ENCODE assay signal across 26 cellular contexts in the genomic region with DNA sequence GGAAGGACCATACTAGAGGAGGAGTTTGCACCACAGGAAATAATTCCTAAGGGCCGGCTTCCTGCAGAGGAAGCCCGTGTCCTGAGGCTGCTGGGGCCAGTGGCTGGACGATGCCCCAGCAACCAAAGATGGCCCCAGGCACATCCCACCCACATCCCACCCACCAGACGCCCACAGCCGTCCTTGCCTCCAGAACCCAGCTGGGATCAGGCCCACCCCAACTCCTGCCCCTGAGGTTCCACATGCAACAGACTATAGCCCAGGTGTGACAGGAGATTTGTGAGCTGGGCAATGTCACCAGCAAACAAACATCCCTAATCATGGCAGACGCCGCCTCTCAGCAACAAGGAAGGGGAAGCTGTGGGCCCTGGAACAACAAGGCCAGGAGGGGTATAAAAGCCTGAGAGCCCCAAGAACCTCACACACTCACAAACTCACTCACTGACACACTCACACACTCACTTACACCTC. TPM values are rescaled to one million over a fixed set of nuclear protein-coding genes. Genes with fewer than 3 reads are reported as not detected.
"Had no signal": no experiment of that assay in that cellular context is flagged by ENCODE, and none has a peak within 500 bp of the region (broad histone marks: within the 10 kb centered on the region; RNA-seq: fewer than 3 reads in every experiment).

A gene with protein sequence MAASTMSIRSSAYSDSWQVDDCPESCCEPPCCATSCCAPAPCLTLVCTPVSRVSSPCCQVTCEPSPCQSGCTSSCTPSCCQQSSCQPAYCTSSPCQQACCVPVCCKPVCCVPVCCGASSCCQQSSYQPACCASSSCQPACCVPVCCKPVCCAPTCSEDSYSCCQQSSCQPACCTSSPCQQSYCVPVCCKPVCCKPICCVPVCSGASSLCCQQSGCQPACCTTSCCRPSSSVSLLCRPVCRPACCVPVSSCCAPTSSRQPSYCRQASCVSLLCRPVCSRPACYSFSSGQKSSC (plus strand): TSS at position 421 of the 471 bp plus-strand sequence. CDS start 79 bp downstream, outside the sequence.

- H3K4me1 Mint-ChIP-seq: brain had no signal

- H3K4me3 Mint-ChIP-seq: activated naive CD4-positive, alpha-beta T cell treated with anti-CD3 and anti-CD28 coated beads for 36 hours; brain had no signal

- H3K4me1 ChIP-seq: upper lobe of left lung had no signal

- H3K27me3 ChIP-seq: upper lobe of left lung had no signal

- DNase-seq: activated CD4-positive, alpha-beta T cell treated with anti-CD3 and anti-CD28 coated beads, Interleukin-2, amount 50 U/mL, for 1 hour; activated naive CD4-positive, alpha-beta T cell treated with anti-CD3 and anti-CD28 coated beads for 36 hours; amygdala; central memory CD4-positive, alpha-beta T cell; cortex of kidney; effector CD8-positive, alpha-beta T cell; islet precursor cell; mammary epithelial cell; naive B cell; nucleus accumbens; stimulated activated CD4-positive, alpha-beta T cell treated with anti-CD3 and anti-CD28 coated beads, Interleukin-15, amount 100 ng/mL, for 24 hours; stimulated activated CD4-positive, alpha-beta T cell treated with anti-CD3 and anti-CD28 coated beads, Interleukin-4, amount 100 ng/mL, for 24 hours; stimulated activated naive CD4-positive, alpha-beta T cell treated with Interleukin-2 at 50 U/mL for 16 hours; T-helper 1 cell; T1000 had no signal

- H3K27ac Mint-ChIP-seq: activated naive CD4-positive, alpha-beta T cell treated with anti-CD3 and anti-CD28 coated beads for 36 hours; activated T-helper 2 cell treated with anti-CD3 and anti-CD28 coated beads, Interferon-gamma antibody, Interleukin-2, Interleukin-4, amounts not matched to agents 10 μg/mL and 5 μg/mL and 100 μg/mL, durations not matched to agents 14 hours and 24 hours and 36 hours had no signal

- ATAC-seq: activated CD4-positive, CD25-positive, alpha-beta regulatory T cell treated with anti-CD3 and anti-CD28 coated beads, Interleukin-2, amount 50 U/mL, for 24 hours; SK-N-SH treated with all-trans-retinoic acid at 6 μM for 48 hours had no signal

- H3K36me3 ChIP-seq: heart left ventricle, upper lobe of left lung had no signal

- H3K4me3 ChIP-seq: heart left ventricle, upper lobe of left lung had no signal

- H3K27ac ChIP-seq: epithelial cell of prostate, upper lobe of left lung had no signal

RNA-seq across cellular contexts. Expression of the gene that starts here (rescaled TPM):
- total RNA-seq: activated CD8-positive, alpha-beta memory T cell treated with anti-CD3 and anti-CD28 coated beads for 36 hours; activated naive CD4-positive, alpha-beta T cell treated with anti-CD3 and anti-CD28 coated beads for 36 hours; activated T-helper 2 cell treated with anti-CD3 and anti-CD28 coated beads, Interferon-gamma antibody, Interleukin-2, Interleukin-4, amounts not matched to agents 10 μg/mL and 5 μg/mL and 100 μg/mL, durations not matched to agents 14 hours and 24 hours and 36 hours; frontal cortex; heart left ventricle; mammary epithelial cell; mononuclear cell; skeletal muscle tissue; upper lobe of left lung had no signal
- polyA plus RNA-seq: heart left ventricle, mammary epithelial cell had no signal
